In the genomic region with DNA sequence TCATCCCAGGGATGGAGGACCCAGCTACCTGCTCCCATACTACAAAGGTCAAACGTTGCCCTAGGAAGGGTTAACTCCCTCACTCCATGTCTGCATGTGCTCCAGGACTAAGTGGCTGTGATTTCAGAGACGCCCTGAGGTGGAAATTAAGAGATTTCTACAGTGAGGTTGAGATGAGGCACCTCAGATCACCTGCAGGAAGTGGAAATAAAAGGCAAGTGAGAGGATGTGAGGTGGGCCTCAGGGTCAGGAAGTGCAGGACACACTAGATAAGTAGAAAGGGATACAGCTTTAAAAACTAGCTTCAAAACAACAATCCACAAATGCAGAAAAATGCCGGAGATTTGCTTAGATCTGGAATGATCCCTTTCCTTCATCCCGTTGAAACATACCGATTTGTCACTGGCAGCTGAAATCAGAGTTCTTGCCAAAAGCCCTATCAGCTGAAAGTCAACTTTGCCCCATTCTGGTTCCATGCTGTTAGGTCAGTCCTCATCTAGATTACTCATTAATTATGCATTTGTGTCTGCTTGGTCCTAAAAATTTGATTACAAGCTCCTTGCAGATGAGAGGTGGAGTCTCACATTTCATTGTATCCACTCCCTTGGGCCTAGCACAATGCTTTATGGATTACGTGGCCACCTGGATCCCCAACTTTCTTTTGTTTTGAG, we compare ENCODE assay signal across 20 cellular contexts. TPM values are rescaled to one million over a fixed set of nuclear protein-coding genes. Genes with fewer than 3 reads are reported as not detected.
DNase-seq lines count a peak whose midpoint lies in the region; ATAC-seq, FAIRE-seq and TF ChIP-seq lines count a peak whose summit lies in the region.
"Had no signal": no experiment of that assay in that cellular context is flagged by ENCODE, and none has a peak within 500 bp of the region (broad histone marks: within the 10 kb centered on the region; RNA-seq: fewer than 3 reads in every experiment).

No MANE protein-coding gene starts in this region.

- H3K4me2 ChIP-seq in mesendoderm (ENCODE audit: low read length) = no peak overlapping the region
- H3K4me2 ChIP-seq: KMS-11 had no signal

- no peak overlapping the region for H2BK15ac ChIP-seq in mesendoderm (replicated peaks; ENCODE audit: low read depth)

- FAIRE-seq in bronchial epithelial cell (lab: Jason Lieb, UNC) = peak; percentile 84
- FAIRE-seq: A204.1, RCC 7860 had no signal

- H3K4me3 ChIP-seq in left ventricle myocardium inferior (no peak overlapping the region), bronchial epithelial cell (ENCODE audit: low read depth, low read length) (no peak overlapping the region), mesendoderm (ENCODE audit: low read length) (no peak overlapping the region), transverse colon (no peak overlapping the region)
- H3K4me3 ChIP-seq: MG63 had no signal

- H3K18ac ChIP-seq in mesendoderm (ENCODE audit: low read length) = no peak overlapping the region

- no peak overlapping the region for H4K8ac ChIP-seq in mesendoderm (ENCODE audit: low read depth, low read length)

- H3K9ac ChIP-seq in mesendoderm (ENCODE audit: low read length) = no peak overlapping the region
- H3K9ac ChIP-seq: KMS-11 had no signal

- TF ChIP-seq EP300 in transverse colon (IDR thresholded peaks at IDR 0.05; ENCODE audit: low read depth) = no peak

- TF ChIP-seq POLR2A in transverse colon (IDR thresholded peaks at IDR 0.05) = no peak

- no peak for ATAC-seq in GM18868 (IDR thresholded peaks at IDR 0.05; ENCODE audit: unreplicated experiment)
- ATAC-seq in activated T-cell treated with anti-CD3 and anti-CD28 coated beads, Interleukin-2, amount 50 U/mL, for 4 hours = no peak

- H3K56ac ChIP-seq in mesendoderm (ENCODE audit: low read length) = no peak overlapping the region

- no peak overlapping the region for H2BK5ac ChIP-seq in mesendoderm (ENCODE audit: low read length)

- TF ChIP-seq CTCF in left ventricle myocardium inferior (IDR thresholded peaks at IDR 0.05; ENCODE audit: borderline replicate concordance) (no peak), bronchial epithelial cell (IDR thresholded peaks at IDR 0.05; ENCODE audit: insufficient read depth, low read length, severe bottlenecking) (no peak), transverse colon (IDR thresholded peaks at IDR 0.05) (no peak)

- no peaks in the 10 kb centered on the region for H3K9me3 Mint-ChIP-seq in activated T-cell treated with anti-CD3 and anti-CD28 coated beads, Interleukin-2, amount 50 U/mL, for 4 hours

- no CpG with 5 or more reads among the region's 6 CpGs for WGBS in mesendoderm (ENCODE audit: extremely low coverage, insufficient coverage, low lambda C conversion rate)
- 58 to 67% methylated on average over 4 to 6 of the region's 6 CpGs for WGBS in transverse colon (ENCODE audit: low coverage in 1 of 2), 2 donors

- in situ Hi-C loops in transverse colon (cut with MboI; ENCODE audit: low pct_ligation_motif_present in 1 of 4, low pct_unique_long_range_greater_than_20kb in 1 of 4, low sequenced_read_pairs in 3 of 4) = no loop called here

- no peaks in the 10 kb centered on the region for H3K9me3 ChIP-seq in left ventricle myocardium inferior (replicated peaks)
- H3K9me3 ChIP-seq in transverse colon = no peaks in the 10 kb centered on the region
- H3K9me3 ChIP-seq: MG63 had no signal

- DNase-seq in left ventricle myocardium inferior (no peak), cardiac septum (ENCODE audit: low spot score) (no peak), bronchial epithelial cell (ENCODE audit: low read depth) (no peak), mesendoderm (peak; percentile 37), transverse colon (no peak), glomerular visceral epithelial cell (ENCODE audit: extremely low spot score) (no peak)
- no peak for DNase-seq in activated T-cell treated with anti-CD3 and anti-CD28 coated beads, Interleukin-2, amount 50 U/mL, for 4 hours
- DNase-seq: C1 segment of cervical spinal cord, DND-41, GF-D8, H7, MG63, NCI-H1105, NCI-H187 treated with DMSO at 0.1 percent for 48 hours, NCI-H2171 treated with DMSO at 0.1 percent for 48 hours, NCI-H774 had no signal

- H3K36me3 Mint-ChIP-seq in activated T-cell treated with anti-CD3 and anti-CD28 coated beads, Interleukin-2, amount 50 U/mL, for 4 hours (ENCODE audit: insufficient read depth) = no peaks in the 10 kb centered on the region

- H2AK5ac ChIP-seq in mesendoderm (ENCODE audit: low read length) = no peak overlapping the region

- H3K4me3 Mint-ChIP-seq in activated T-cell treated with anti-CD3 and anti-CD28 coated beads, Interleukin-2, amount 50 U/mL, for 4 hours = no peak overlapping the region

- H3K4me1 Mint-ChIP-seq in activated T-cell treated with anti-CD3 and anti-CD28 coated beads, Interleukin-2, amount 50 U/mL, for 4 hours (ENCODE audit: low read depth) = peaks cover 9% of the 10 kb centered on the region

- H3K27ac ChIP-seq in left ventricle myocardium inferior (replicated peaks) (peak overlapping the region; percentile 12), mesendoderm (ENCODE audit: low read depth, low read length) (no peak overlapping the region), transverse colon (peak overlapping the region; percentile 50 to 82 (median 68))
- H3K27ac ChIP-seq: KMS-11 had no signal

- no peak overlapping the region for H3K23ac ChIP-seq in mesendoderm (ENCODE audit: low read length)

- H2BK120ac ChIP-seq in mesendoderm (ENCODE audit: low read depth, low read length) = no peak overlapping the region

- H3K79me1 ChIP-seq in mesendoderm (ENCODE audit: low read length) = peaks cover 5% of the 10 kb centered on the region

- no peak overlapping the region for H4K5ac ChIP-seq in mesendoderm (ENCODE audit: low read length)

- H3K4me1 ChIP-seq in left ventricle myocardium inferior = peaks cover 19% of the 10 kb centered on the region
- H3K4me1 ChIP-seq in mesendoderm (ENCODE audit: control insufficient read depth, low read depth, low read length) = peaks cover 2% of the 10 kb centered on the region
- peaks cover 0 to 58% (median 18%) of the 10 kb centered on the region in 4 donors for H3K4me1 ChIP-seq in transverse colon

- H3K36me3 ChIP-seq in left ventricle myocardium inferior (no peaks in the 10 kb centered on the region), bronchial epithelial cell (ENCODE audit: control insufficient read depth, insufficient read depth, low read length) (no peaks in the 10 kb centered on the region), mesendoderm (ENCODE audit: control insufficient read depth, insufficient read depth, low read length) (no peaks in the 10 kb centered on the region), transverse colon (no peaks in the 10 kb centered on the region)
- H3K36me3 ChIP-seq: MG63 had no signal

- peaks cover 9% of the 10 kb centered on the region for H3K27me3 Mint-ChIP-seq in activated T-cell treated with anti-CD3 and anti-CD28 coated beads, Interleukin-2, amount 50 U/mL, for 4 hours (ENCODE audit: low read depth)

- intact Hi-C loops in left ventricle myocardium inferior (cut with micrococcal nuclease) (no loop called here), cardiac septum (cut with DNase I) (no loop called here), transverse colon (cut with DNase I; ENCODE audit: low total_unique reads) (no loop called here)

- no peaks in the 10 kb centered on the region for H3K27me3 ChIP-seq in left ventricle myocardium inferior (ENCODE audit: low read depth)
- no peaks in the 10 kb centered on the region for H3K27me3 ChIP-seq in bronchial epithelial cell (ENCODE audit: control insufficient read depth, insufficient read depth, low read length)
- no peaks in the 10 kb centered on the region for H3K27me3 ChIP-seq in mesendoderm (ENCODE audit: insufficient read depth, low read length, poor library complexity)
- no peaks in the 10 kb centered on the region for H3K27me3 ChIP-seq in transverse colon
- H3K27me3 ChIP-seq: MG63 had no signal

- peaks cover 8% of the 10 kb centered on the region for H3K79me2 ChIP-seq in mesendoderm (ENCODE audit: control insufficient read depth, insufficient read depth, low read length)

- no peak overlapping the region for H3K4ac ChIP-seq in mesendoderm (ENCODE audit: low read depth, low read length)

RNA-seq across cellular contexts. Expression of gene PLBD1, which starts 6.6 kb away (rescaled TPM):
- 29.1 TPM for total RNA-seq in left ventricle myocardium inferior
- total RNA-seq in cardiac septum = 33.8 TPM
- total RNA-seq in bronchial epithelial cell = 1.1 and 5.4 TPM in 2 replicates
- polyA plus RNA-seq in mesendoderm (2013, experiment 1 of 2) = 71.4 TPM
- 74.9 TPM for polyA plus RNA-seq in mesendoderm (2013, experiment 2 of 2)
- 10 to 100 TPM; 30.8 to 74.6 (median 40.4) TPM for total RNA-seq in transverse colon
- total RNA-seq in activated T-cell treated with anti-CD3 and anti-CD28 coated beads, Interleukin-2, amount 50 U/mL, for 4 hours = under 1 TPM in 2 of 3 donors, not detected in 1; 0.13 to 0.43 TPM
